In genomic region chr10:50417906-50418697, GRCh38 we compare ENCODE assay signal across 8 cellular contexts.
DNase-seq lines count a peak whose midpoint lies in the region; ATAC-seq and TF ChIP-seq lines count a peak whose summit lies in the region.

No MANE protein-coding gene starts in this region.

- H3K36me3 ChIP-seq in neural cell (ENCODE audit: insufficient read depth, low read length): no peaks in the 10 kb centered on the region
- H3K36me3 ChIP-seq in tibial artery: no peaks in the 10 kb centered on the region

- H3K27me3 ChIP-seq in foreskin keratinocyte: no peaks in the 10 kb centered on the region
- H3K27me3 ChIP-seq in neural cell (ENCODE audit: insufficient read depth, low read depth, low read length): peaks cover 22% of the 10 kb centered on the region
- no peaks in the 10 kb centered on the region for H3K27me3 ChIP-seq in tibial artery

- H2AFZ ChIP-seq in neural cell (ENCODE audit: low read depth, low read length): no peak overlapping the region

- ATAC-seq in HG02763 (IDR thresholded peaks at IDR 0.05; ENCODE audit: unreplicated experiment) (peak; percentile 74), foreskin keratinocyte (peak; percentile 97)

- H3K4me1 ChIP-seq in foreskin keratinocyte (peaks cover 15% of the 10 kb centered on the region), tibial artery (peaks cover 0 to 25% (median 5%) of the 10 kb centered on the region in 4 donors)

- H4K20me1 ChIP-seq in neural cell (ENCODE audit: insufficient read depth): no peaks in the 10 kb centered on the region

- H3K4me3 ChIP-seq in neural cell (ENCODE audit: low read length): peak overlapping the region; percentile 68
- H3K4me3 ChIP-seq in tibial artery: peak overlapping the region; percentile 75 to 81

- H3K79me2 ChIP-seq in neural cell (replicated peaks; ENCODE audit: insufficient read depth, low read length): no peaks in the 10 kb centered on the region

- TF ChIP-seq RAD21 in neural cell (conservative IDR thresholded peaks at IDR 0.05): no peak

- peak; percentile 9 for DNase-seq in NCI-H82 (lab: John Stamatoyannopoulos, UW)
- DNase-seq in NCI-H82 treated with DMSO at 0.1 percent for 48 hours (lab: John Stamatoyannopoulos, UW; ENCODE audit: unreplicated experiment): no peak
- DNase-seq in NOMO-1 (lab: John Stamatoyannopoulos, UW; ENCODE audit: unreplicated experiment in 2 of 2): peak; percentile 79 to 90
- DNase-seq in activated T-helper 9 cell treated with anti-CD3 and anti-CD28 coated beads, Interleukin-2, amount 50 U/mL, for 16 hours (ENCODE audit: low read depth): peak; percentile 20
- DNase-seq in foreskin keratinocyte: peak; percentile 69 to 88
- DNase-seq in tibial artery: peak; percentile 60 to 74

- H3K9ac ChIP-seq in neural cell (ENCODE audit: low read length): no peak overlapping the region

- no peaks in the 10 kb centered on the region for H3F3A ChIP-seq in neural cell (ENCODE audit: insufficient read depth, low read length, poor library complexity, severe bottlenecking)

- H3K9me3 ChIP-seq in neural cell (ENCODE audit: low read length): no peaks in the 10 kb centered on the region
- no peaks in the 10 kb centered on the region for H3K9me3 ChIP-seq in tibial artery

- TF ChIP-seq CTCF in foreskin keratinocyte (conservative IDR thresholded peaks at IDR 0.05) (no peak), neural cell (IDR thresholded peaks at IDR 0.05; ENCODE audit: poor library complexity, severe bottlenecking) (peak; percentile 20), tibial artery (IDR thresholded peaks at IDR 0.05) (no peak)

- TF ChIP-seq EP300 in neural cell (conservative IDR thresholded peaks at IDR 0.05; ENCODE audit: poor library complexity, severe bottlenecking): no peak

- no peaks in the 10 kb centered on the region for H3K9me2 ChIP-seq in neural cell (ENCODE audit: insufficient read depth, low read length)

- intact Hi-C loops in tibial artery (cut with DNase I; ENCODE audit: low total_unique reads): loop anchor here (5.0 kb wide), 1 partner anchor 204 kb away; the partner anchor contains the start of gene SGMS1

- H3K4me2 ChIP-seq in neural cell (ENCODE audit: low read length): peak overlapping the region; percentile 41

- H3K27ac ChIP-seq in foreskin keratinocyte: peak overlapping the region; percentile 86
- H3K27ac ChIP-seq in neural cell (ENCODE audit: low read length): no peak overlapping the region
- peak overlapping the region; percentile 70 to 75 for H3K27ac ChIP-seq in tibial artery

TF ChIP-seq in neural cell, 6 proteins besides CTCF, POLR2A, EP300 and RAD21:
- TF ChIP-seq EZH2 (IDR thresholded peaks at IDR 0.05; ENCODE audit: borderline replicate concordance, insufficient read depth, low read length, poor library complexity, severe bottlenecking): no peak
- no peak for TF ChIP-seq POLR2AphosphoS5 (IDR thresholded peaks at IDR 0.05)
- no peak for TF ChIP-seq SMC3 (conservative IDR thresholded peaks at IDR 0.05; ENCODE audit: poor library complexity)
- TF ChIP-seq TAF1 (IDR thresholded peaks at IDR 0.05; ENCODE audit: low read depth): no peak
- TF ChIP-seq REST (IDR thresholded peaks at IDR 0.05; ENCODE audit: borderline replicate concordance): no peak
- TF ChIP-seq MXI1 (conservative IDR thresholded peaks at IDR 0.05; ENCODE audit: poor library complexity, severe bottlenecking): no peak
